Comparison of ENCODE assay signal across 13 cellular contexts in genomic region chr18:35682282-35682867, GRCh38.
"Had no signal": no experiment of that assay in that cellular context is flagged by ENCODE, and none has a peak within 500 bp of the region (broad histone marks: within the 10 kb centered on the region; RNA-seq: fewer than 3 reads in every experiment).

No MANE protein-coding gene starts in this region.

- H3K27me3 Mint-ChIP-seq: activated CD8-positive, alpha-beta memory T cell treated with anti-CD3 and anti-CD28 coated beads, Interleukin-2, amount 10 ng/mL, durations not matched to agents 7 days and 5 days; activated T-cell treated with anti-CD3 and anti-CD28 coated beads, Interleukin-2, amount 50 U/mL, for 24 hours had no signal

- H3K9me3 Mint-ChIP-seq: activated naive CD4-positive, alpha-beta T cell treated with anti-CD3 and anti-CD28 coated beads, Interleukin-2, amount 50 U/mL, for 72 hours; activated T-cell treated with anti-CD3 and anti-CD28 coated beads, Interleukin-2, amount 50 U/mL, for 24 hours; stimulated activated effector memory CD8-positive, alpha-beta T cell treated with anti-CD3 and anti-CD28 coated beads, Interleukin-12 subunit alpha, Interleukin-12 subunit beta, amount 100 ng/mL, for 72 hours had no signal

- H3K36me3 ChIP-seq: right atrium auricular region had no signal

- H3K4me3 Mint-ChIP-seq: activated CD8-positive, alpha-beta memory T cell treated with anti-CD3 and anti-CD28 coated beads, Interleukin-2, amount 10 ng/mL, durations not matched to agents 7 days and 5 days; activated T-cell treated with anti-CD3 and anti-CD28 coated beads, Interleukin-2, amount 50 U/mL, for 24 hours; stimulated activated effector memory CD8-positive, alpha-beta T cell treated with anti-CD3 and anti-CD28 coated beads, Interleukin-12 subunit alpha, Interleukin-12 subunit beta, amount 100 ng/mL, for 72 hours had no signal

- DNase-seq: activated CD4-positive, alpha-beta T cell treated with anti-CD3 and anti-CD28 coated beads, Interleukin-2, amount 50 U/mL, for 4 hours; activated CD8-positive, alpha-beta memory T cell treated with anti-CD3 and anti-CD28 coated beads, Interleukin-2, amount 10 ng/mL, durations not matched to agents 7 days and 5 days; activated effector memory CD4-positive, alpha-beta T cell treated with Interleukin-2 at 50 U/mL for 16 hours; activated T-cell treated with anti-CD3 and anti-CD28 coated beads, Interleukin-2, amount 50 U/mL, for 24 hours; kidney glomerular epithelial cell; T-helper 1 cell had no signal

- ATAC-seq: activated CD8-positive, alpha-beta memory T cell treated with anti-CD3 and anti-CD28 coated beads, Interleukin-2, amount 10 ng/mL, durations not matched to agents 7 days and 5 days; activated naive CD4-positive, alpha-beta T cell treated with anti-CD3 and anti-CD28 coated beads, Interleukin-2, amount 50 U/mL, for 72 hours; stimulated activated effector memory CD8-positive, alpha-beta T cell treated with anti-CD3 and anti-CD28 coated beads, Interleukin-12 subunit alpha, Interleukin-12 subunit beta, amount 100 ng/mL, for 72 hours had no signal

- H3K4me3 ChIP-seq: hepatocyte, right atrium auricular region, tibial nerve had no signal

- H3K27ac Mint-ChIP-seq: activated CD8-positive, alpha-beta memory T cell treated with anti-CD3 and anti-CD28 coated beads, Interleukin-2, amount 10 ng/mL, durations not matched to agents 7 days and 5 days; activated naive CD4-positive, alpha-beta T cell treated with anti-CD3 and anti-CD28 coated beads, Interleukin-2, amount 50 U/mL, for 72 hours; activated T-cell treated with anti-CD3 and anti-CD28 coated beads, Interleukin-2, amount 50 U/mL, for 24 hours; stimulated activated effector memory CD8-positive, alpha-beta T cell treated with anti-CD3 and anti-CD28 coated beads, Interleukin-12 subunit alpha, Interleukin-12 subunit beta, amount 100 ng/mL, for 72 hours had no signal

- H3K4me1 Mint-ChIP-seq: activated CD8-positive, alpha-beta memory T cell treated with anti-CD3 and anti-CD28 coated beads, Interleukin-2, amount 10 ng/mL, durations not matched to agents 7 days and 5 days; stimulated activated effector memory CD8-positive, alpha-beta T cell treated with anti-CD3 and anti-CD28 coated beads, Interleukin-12 subunit alpha, Interleukin-12 subunit beta, amount 100 ng/mL, for 72 hours had no signal

- FAIRE-seq: bronchial epithelial cell, colon had no signal

- H3K27me3 ChIP-seq: hepatocyte, right atrium auricular region, tibial nerve had no signal

- H3K9me3 ChIP-seq: right atrium auricular region, tibial nerve had no signal

- H3K4me1 ChIP-seq: right atrium auricular region had no signal

- H3K27ac ChIP-seq: hepatocyte, right atrium auricular region had no signal
